In the genomic region with DNA sequence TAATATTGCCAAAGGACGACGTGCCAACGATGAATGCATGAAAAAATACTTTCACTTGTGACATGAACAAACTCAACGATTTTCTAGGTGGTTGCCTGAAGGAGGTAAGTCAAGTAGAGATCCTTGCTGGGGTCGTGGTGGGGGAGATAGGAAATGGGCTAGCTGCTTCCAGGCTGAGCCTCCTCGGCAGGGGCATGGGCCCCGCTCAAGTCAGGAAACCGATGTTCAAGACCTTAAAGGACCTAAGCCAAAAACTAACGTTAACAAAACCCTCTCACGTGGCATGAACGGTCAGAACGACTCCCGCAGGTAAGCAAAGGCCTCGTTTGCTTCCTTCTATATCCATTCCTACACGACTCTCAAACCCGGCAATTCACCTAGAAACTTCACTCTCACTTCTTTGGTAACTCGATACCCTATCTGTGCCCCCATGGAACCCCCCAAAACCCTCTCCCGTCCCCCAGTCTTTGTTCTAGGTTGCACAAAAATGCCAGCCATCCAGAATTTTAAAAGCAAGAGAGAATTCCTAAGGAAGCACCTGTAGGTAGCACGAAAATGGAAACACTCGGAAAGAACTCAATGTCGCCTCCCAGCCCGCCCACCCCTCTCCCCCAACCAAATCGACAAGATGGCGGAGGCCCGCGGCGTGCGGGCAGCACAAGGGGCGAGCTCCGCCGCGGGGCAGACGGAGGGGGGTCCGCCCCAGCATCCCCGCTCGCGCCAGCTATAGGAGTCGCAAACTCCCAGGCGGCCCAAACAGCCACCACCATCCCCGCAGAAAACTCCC, we compare ENCODE assay signal across 8 cellular contexts. TPM values are rescaled to one million over a fixed set of nuclear protein-coding genes. Genes with fewer than 3 reads are reported as not detected.
A peak's percentile ranks its signal among the peaks of the same experiment; 100 is the strongest.
DNase-seq lines count a peak whose midpoint lies in the region; ATAC-seq and TF ChIP-seq lines count a peak whose summit lies in the region.

No MANE protein-coding gene starts in this region.

- H3K4me3 ChIP-seq in skeletal muscle satellite cell (ENCODE audit: low read length), result peak overlapping the region; percentile 93

- peak; percentile 3 for DNase-seq in activated effector memory CD4-positive, alpha-beta T cell treated with Interleukin-2 at 50 U/mL for 16 hours
- no peak for DNase-seq in activated effector memory CD4-positive, alpha-beta T cell treated with anti-CD3 and anti-CD28 coated beads, Interleukin-2, amount 50 U/mL, for 16 hours
- DNase-seq in NCI-H146 (lab: John Stamatoyannopoulos, UW), result peak; percentile 76
- DNase-seq in activated naive CD4-positive, alpha-beta T cell treated with Interleukin-2 at 50 U/mL for 16 hours, result peak; percentile 56
- DNase-seq in left ventricle myocardium superior, result no peak
- no peak for DNase-seq in NCI-H128 (lab: John Stamatoyannopoulos, UW; ENCODE audit: unreplicated experiment)
- no peak for DNase-seq in GM13977 (ENCODE audit: low spot score)

- no peaks in the 10 kb centered on the region for H3K9me3 ChIP-seq in skeletal muscle satellite cell (replicated peaks; ENCODE audit: low read length)

- in situ Hi-C loops in GM13977 (cut with MboI; ENCODE audit: low pct_unique_long_range_greater_than_20kb, low sequenced_read_pairs, unreplicated experiment), result no loop called here

- peak; percentile 1 for ATAC-seq in left ventricle myocardium superior

- no peaks in the 10 kb centered on the region for H3K27me3 ChIP-seq in skeletal muscle satellite cell (ENCODE audit: control insufficient read depth, insufficient read depth, low read length)

- H3K4me1 ChIP-seq in skeletal muscle satellite cell (ENCODE audit: control insufficient read depth, insufficient read depth, low read length), result peaks cover 16% of the 10 kb centered on the region

- peak overlapping the region; percentile 91 for H3K9ac ChIP-seq in skeletal muscle satellite cell (ENCODE audit: low read depth, low read length)

- intact Hi-C loops in left ventricle myocardium superior (cut with micrococcal nuclease), result no loop called here

- TF ChIP-seq CTCF in GM13977 (IDR thresholded peaks at IDR 0.05; ENCODE audit: extremely low read depth, insufficient read depth, missing control alignments), result no peak

- peak overlapping the region; percentile 86 for H3K4me2 ChIP-seq in skeletal muscle satellite cell (ENCODE audit: low read length)

- peaks cover 27% of the 10 kb centered on the region for H3K36me3 ChIP-seq in skeletal muscle satellite cell (ENCODE audit: insufficient read depth, low read length)

RNA-seq across cellular contexts. Expression of gene ACP4, which starts 13.6 kb away (rescaled TPM):
- total RNA-seq in left ventricle myocardium superior, result not detected
- not detected in 2 replicates for total RNA-seq in skeletal muscle satellite cell (2012; rRNA removed)

RNA-seq across cellular contexts. Expression of gene KLK1, which starts 19.8 kb away (rescaled TPM):
- not detected for total RNA-seq in left ventricle myocardium superior
- 0.51 TPM in 1 of 2 replicates, not detected in the other for total RNA-seq in skeletal muscle satellite cell (2012; rRNA removed)

RNA-seq across cellular contexts. Expression of gene KLK15, which starts 29.5 kb away (rescaled TPM):
- total RNA-seq in left ventricle myocardium superior, result not detected
- not detected in 2 replicates for total RNA-seq in skeletal muscle satellite cell (2012; rRNA removed)

RNA-seq across cellular contexts. Expression of gene GPR32, which starts 33.6 kb away (rescaled TPM):
- total RNA-seq in left ventricle myocardium superior, result not detected
- not detected in 2 replicates for total RNA-seq in skeletal muscle satellite cell (2012; rRNA removed)

RNA-seq across cellular contexts. Expression of gene KLK3, which starts 50.9 kb away (rescaled TPM):
- total RNA-seq in left ventricle myocardium superior, result not detected
- not detected in 2 replicates for total RNA-seq in skeletal muscle satellite cell (2012; rRNA removed)

Comparison
In these comparisons a context has a peak if more than half of its experiments do, and no peak if none do; other contexts are left out.
1. DNase-seq: peak in activated effector memory CD4-positive, alpha-beta T cell treated with Interleukin-2 at 50 U/mL for 16 hours (single experiment), NCI-H146 (single experiment) and activated naive CD4-positive, alpha-beta T cell treated with Interleukin-2 at 50 U/mL for 16 hours (single experiment); none in activated effector memory CD4-positive, alpha-beta T cell treated with anti-CD3 and anti-CD28 coated beads, Interleukin-2, amount 50 U/mL, for 16 hours (single experiment), left ventricle myocardium superior (single experiment), NCI-H128 (single experiment) and GM13977 (single experiment).